In genomic region chrX:68196939-68197791, GRCh38 we compare ENCODE assay signal across 7 cellular contexts.
DNase-seq lines count a peak whose midpoint lies in the region; ATAC-seq and TF ChIP-seq lines count a peak whose summit lies in the region.

No MANE protein-coding gene starts in this region.

- no peak for TF ChIP-seq POLR2A in thyroid gland (IDR thresholded peaks at IDR 0.05)

- intact Hi-C loops in OCI-LY7 (cut with micrococcal nuclease; ENCODE audit: unreplicated experiment), result loop anchor here (5.0 kb wide), 2 partner anchors 265 to 505 kb away; no protein-coding TSS in a partner anchor
- intact Hi-C loops in thyroid gland (cut with DNase I), result loop anchor here (5.0 kb wide), 1 partner anchor 265 kb away; no protein-coding TSS in a partner anchor

- H3K27ac ChIP-seq in OCI-LY7 (ENCODE audit: low read depth, low read length, poor library complexity, severe bottlenecking) (no peak overlapping the region), caudate nucleus (ENCODE audit: low read depth, low read length) (peak overlapping the region; percentile 48), thyroid gland (no peak overlapping the region)

- H2AFZ ChIP-seq in OCI-LY7 (ENCODE audit: low read length), result no peak overlapping the region

- DNase-seq in DMS79 treated with DMSO at 0.1 percent for 48 hours (lab: John Stamatoyannopoulos, UW) (peak; percentile 26), OCI-LY7 (ENCODE audit: low spot score) (peak; percentile 37), caudate nucleus (lab: John Stamatoyannopoulos, UW) (peak in 36 of 61 donors; percentile 0 to 55 (median 18)), left kidney (ENCODE audit: low read depth, low spot score) (peak; percentile 78), thyroid gland (peak; percentile 5 to 28)

- CTCF ChIA-PET in OCI-LY7 (lab: Charles Lee; ENCODE audit: unreplicated experiment), result no interaction called here

- H3K36me3 ChIP-seq in OCI-LY7 (ENCODE audit: insufficient read depth, low read length) (no peaks in the 10 kb centered on the region), thyroid gland (no peaks in the 10 kb centered on the region)

- WGBS in thyroid gland, 2 donors, result 66 to 67% methylated on average over 5 of the region's 5 CpGs

- no peak overlapping the region for H3K4me2 ChIP-seq in OCI-LY7 (ENCODE audit: low read length)

- H3K9me3 ChIP-seq in OCI-LY7 (ENCODE audit: low read length) (no peaks in the 10 kb centered on the region), thyroid gland (no peaks in the 10 kb centered on the region)

- H3K9me2 ChIP-seq in OCI-LY7 (ENCODE audit: insufficient read depth, low read length), result no peaks in the 10 kb centered on the region

- POLR2A ChIA-PET in OCI-LY7 (lab: Charles Lee), result no interaction called here

- H3K79me2 ChIP-seq in OCI-LY7 (ENCODE audit: insufficient read depth, low read depth, low read length), result no peaks in the 10 kb centered on the region

- H4K20me1 ChIP-seq in OCI-LY7 (ENCODE audit: insufficient read depth, low read length), result no peaks in the 10 kb centered on the region

- no peak overlapping the region for H3K4me3 ChIP-seq in OCI-LY7 (ENCODE audit: low read depth, low read length, poor library complexity, severe bottlenecking)
- H3K4me3 ChIP-seq in thyroid gland (replicated peaks in 1 of 3), result no peak overlapping the region

- TF ChIP-seq CTCF in OCI-LY7 (conservative IDR thresholded peaks at IDR 0.05; ENCODE audit: low read length) (peak; percentile 76), thyroid gland (IDR thresholded peaks at IDR 0.05) (peak; percentile 21 to 72 (median 60))

- no TSS peak for BruUV-seq in OCI-LY7 (replicated peaks; lab: Mats Ljungman, UMichigan)

- H3K4me1 ChIP-seq in OCI-LY7 (ENCODE audit: insufficient read depth, low read length, poor library complexity, severe bottlenecking) (no peaks in the 10 kb centered on the region), thyroid gland (no peaks in the 10 kb centered on the region)

- H3K27me3 ChIP-seq in thyroid gland, result no peaks in the 10 kb centered on the region

- peak; percentile 52 for ATAC-seq in GM18873 (IDR thresholded peaks at IDR 0.05; ENCODE audit: low FRiP score, unreplicated experiment)
- peak; percentile 71 for ATAC-seq in HG03520 (IDR thresholded peaks at IDR 0.05; ENCODE audit: unreplicated experiment)

Comparison
In these comparisons a context has a peak if more than half of its experiments do, and no peak if none do; other contexts are left out.
1. DNase-seq: peak in every context shown above with its lines; median percentile 78 in left kidney; 37 in OCI-LY7; 26 in DMS79 treated with DMSO at 0.1 percent for 48 hours; 18 in caudate nucleus; 16 in thyroid gland.